In genomic region chr15:76196286-76196948, GRCh38 we compare ENCODE assay signal across 8 cellular contexts.
DNase-seq lines count a peak whose midpoint lies in the region; ATAC-seq and TF ChIP-seq lines count a peak whose summit lies in the region.

No MANE protein-coding gene starts in this region.

- H3K4me3 Mint-ChIP-seq in activated naive CD8-positive, alpha-beta T cell treated with anti-CD3 and anti-CD28 coated beads, Interleukin-2, amount 50 U/mL, for 24 hours = no peak overlapping the region
- no peak overlapping the region for H3K4me3 Mint-ChIP-seq in activated naive CD8-positive, alpha-beta T cell treated with anti-CD3 and anti-CD28 coated beads for 36 hours
- no peak overlapping the region for H3K4me3 Mint-ChIP-seq in nephron progenitor cell

- DNase-seq in activated naive CD8-positive, alpha-beta T cell treated with anti-CD3 and anti-CD28 coated beads, Interleukin-2, amount 50 U/mL, for 24 hours = peak; percentile 12
- no peak for DNase-seq in activated naive CD8-positive, alpha-beta T cell treated with anti-CD3 and anti-CD28 coated beads for 36 hours
- DNase-seq in SJCRH30 = peak; percentile 72 to 75
- DNase-seq in esophagus muscularis mucosa (ENCODE audit: extremely low spot score) = no peak
- peak; percentile 46 for DNase-seq in nephron progenitor cell
- no peak for DNase-seq in activated CD8-positive, alpha-beta memory T cell treated with anti-CD3 and anti-CD28 coated beads for 24 hours
- DNase-seq in effector CD4-positive, alpha-beta T cell = no peak

- 62% methylated on average over 2 of the region's 8 CpGs for WGBS in esophagus muscularis mucosa

- H3K36me3 Mint-ChIP-seq in activated naive CD8-positive, alpha-beta T cell treated with anti-CD3 and anti-CD28 coated beads, Interleukin-2, amount 50 U/mL, for 24 hours (ENCODE audit: low read depth) = no peaks in the 10 kb centered on the region
- no peaks in the 10 kb centered on the region for H3K36me3 Mint-ChIP-seq in activated naive CD8-positive, alpha-beta T cell treated with anti-CD3 and anti-CD28 coated beads for 36 hours
- H3K36me3 Mint-ChIP-seq in nephron progenitor cell (ENCODE audit: low read depth) = no peaks in the 10 kb centered on the region

- TF ChIP-seq POLR2A in esophagus muscularis mucosa (IDR thresholded peaks at IDR 0.05; ENCODE audit: low read depth) = no peak

- H3K4me3 ChIP-seq in SJCRH30 = 0 out of 2 replicates have a peak overlapping the region, but pooled peaks have one; percentile 5
- no peak overlapping the region for H3K4me3 ChIP-seq in esophagus muscularis mucosa

- TF ChIP-seq CTCF in esophagus muscularis mucosa (IDR thresholded peaks at IDR 0.05) = no peak
- no peak for TF ChIP-seq CTCF in nephron progenitor cell (IDR thresholded peaks at IDR 0.05)

- H3K27ac Mint-ChIP-seq in activated naive CD8-positive, alpha-beta T cell treated with anti-CD3 and anti-CD28 coated beads, Interleukin-2, amount 50 U/mL, for 24 hours = no peak overlapping the region
- H3K27ac Mint-ChIP-seq in activated naive CD8-positive, alpha-beta T cell treated with anti-CD3 and anti-CD28 coated beads for 36 hours = no peak overlapping the region
- peak overlapping the region; percentile 83 for H3K27ac Mint-ChIP-seq in nephron progenitor cell

- H3K4me1 Mint-ChIP-seq in activated naive CD8-positive, alpha-beta T cell treated with anti-CD3 and anti-CD28 coated beads, Interleukin-2, amount 50 U/mL, for 24 hours = peaks cover 2% of the 10 kb centered on the region
- H3K4me1 Mint-ChIP-seq in activated naive CD8-positive, alpha-beta T cell treated with anti-CD3 and anti-CD28 coated beads for 36 hours = no peaks in the 10 kb centered on the region
- peaks cover 59% of the 10 kb centered on the region for H3K4me1 Mint-ChIP-seq in nephron progenitor cell

- no peaks in the 10 kb centered on the region for H3K9me3 Mint-ChIP-seq in activated naive CD8-positive, alpha-beta T cell treated with anti-CD3 and anti-CD28 coated beads, Interleukin-2, amount 50 U/mL, for 24 hours
- no peaks in the 10 kb centered on the region for H3K9me3 Mint-ChIP-seq in activated naive CD8-positive, alpha-beta T cell treated with anti-CD3 and anti-CD28 coated beads for 36 hours
- no peaks in the 10 kb centered on the region for H3K9me3 Mint-ChIP-seq in nephron progenitor cell

- no peaks in the 10 kb centered on the region for H3K27me3 ChIP-seq in SJCRH30
- H3K27me3 ChIP-seq in esophagus muscularis mucosa = peaks cover 0 to 16% (median 5%) of the 10 kb centered on the region in 4 donors

- H3K27ac ChIP-seq in SJCRH30 = peak overlapping the region; percentile 18; the same call in 1 of the 2 replicates
- peak overlapping the region; percentile 61 to 74 (median 68) for H3K27ac ChIP-seq in esophagus muscularis mucosa (replicated peaks in 1 of 4)

- H3K27me3 Mint-ChIP-seq in activated naive CD8-positive, alpha-beta T cell treated with anti-CD3 and anti-CD28 coated beads, Interleukin-2, amount 50 U/mL, for 24 hours = peaks cover 5% of the 10 kb centered on the region
- peaks cover 10% of the 10 kb centered on the region for H3K27me3 Mint-ChIP-seq in activated naive CD8-positive, alpha-beta T cell treated with anti-CD3 and anti-CD28 coated beads for 36 hours
- peaks cover 19% of the 10 kb centered on the region for H3K27me3 Mint-ChIP-seq in nephron progenitor cell (ENCODE audit: low read depth, poor library complexity)

- no peaks in the 10 kb centered on the region for H3K36me3 ChIP-seq in SJCRH30
- H3K36me3 ChIP-seq in esophagus muscularis mucosa = no peaks in the 10 kb centered on the region

- no peak for ATAC-seq in activated naive CD8-positive, alpha-beta T cell treated with anti-CD3 and anti-CD28 coated beads, Interleukin-2, amount 50 U/mL, for 24 hours
- ATAC-seq in HG02884 (IDR thresholded peaks at IDR 0.05; ENCODE audit: unreplicated experiment) = no peak

- H3K9me3 ChIP-seq in SJCRH30 (replicated peaks) (no peaks in the 10 kb centered on the region), esophagus muscularis mucosa (no peaks in the 10 kb centered on the region)

- intact Hi-C loops in esophagus muscularis mucosa (cut with DNase I) = no loop called here

- TF ChIP-seq EP300 in esophagus muscularis mucosa (IDR thresholded peaks at IDR 0.05) = no peak

- H3K4me1 ChIP-seq in SJCRH30 = peaks cover 20% of the 10 kb centered on the region
- peaks cover 42 to 53% (median 51%) of the 10 kb centered on the region in 4 donors for H3K4me1 ChIP-seq in esophagus muscularis mucosa

Comparison
In these comparisons a context has a peak if more than half of its experiments do, and no peak if none do; other contexts are left out.
1. DNase-seq: peak in activated naive CD8-positive, alpha-beta T cell treated with anti-CD3 and anti-CD28 coated beads, Interleukin-2, amount 50 U/mL, for 24 hours (single experiment), SJCRH30 (2 of 2) and nephron progenitor cell (single experiment); none in activated naive CD8-positive, alpha-beta T cell treated with anti-CD3 and anti-CD28 coated beads for 36 hours (single experiment), esophagus muscularis mucosa (single experiment), activated CD8-positive, alpha-beta memory T cell treated with anti-CD3 and anti-CD28 coated beads for 24 hours (single experiment) and effector CD4-positive, alpha-beta T cell (single experiment).